1 cellular context compared by ENCODE assay signal in genomic region chr22:20464912-20465758, GRCh38.
TF ChIP-seq lines count a peak whose summit lies in the region.

No MANE protein-coding gene starts in this region.

TF ChIP-seq in IMR-90, 13 proteins besides CTCF, POLR2A, EP300 and RAD21:
- TF ChIP-seq USF2 (IDR thresholded peaks at IDR 0.05; ENCODE audit: low read depth, low read length) (no peak), MXI1 (IDR thresholded peaks at IDR 0.05; ENCODE audit: borderline replicate concordance, low read depth, low read length) (no peak), MAZ (IDR thresholded peaks at IDR 0.05; ENCODE audit: borderline replicate concordance, low read depth, low read length) (no peak), CEBPB (IDR thresholded peaks at IDR 0.05; ENCODE audit: low read depth, low read length) (no peak), NFE2L2 (IDR thresholded peaks at IDR 0.05; ENCODE audit: low read depth, low read length) (no peak), RCOR1 (IDR thresholded peaks at IDR 0.05; ENCODE audit: insufficient replicate concordance, low read length) (no peak), SMC3 (IDR thresholded peaks at IDR 0.05; ENCODE audit: low read depth, low read length) (no peak)
